In the genomic region with DNA sequence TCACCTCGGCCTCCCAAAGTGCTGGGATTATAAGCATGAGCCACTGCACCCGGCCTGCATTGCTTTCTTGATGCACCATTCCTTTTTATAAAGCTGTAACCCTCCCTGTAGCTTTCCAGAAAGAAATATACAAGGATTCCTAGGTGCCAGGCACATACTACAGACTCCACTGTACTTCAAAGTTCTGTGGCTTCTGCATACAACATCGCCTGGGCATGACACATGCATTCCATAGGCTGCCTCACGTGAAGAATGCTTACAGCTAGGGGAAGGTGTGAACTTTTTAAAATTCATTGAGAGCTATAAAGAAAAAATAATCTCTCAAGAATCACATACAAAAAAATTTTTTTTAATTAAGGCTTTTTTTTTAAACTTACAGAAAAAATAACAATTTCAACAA, we compare ENCODE assay signal across 15 cellular contexts.
"Had no signal": no experiment of that assay in that cellular context is flagged by ENCODE, and none has a peak within 500 bp of the region (broad histone marks: within the 10 kb centered on the region; RNA-seq: fewer than 3 reads in every experiment).

No MANE protein-coding gene starts in this region.

- H3K9me3 ChIP-seq: body of pancreas, lower lobe of right lung, tibial artery had no signal

- ATAC-seq: activated T-helper 17 cell treated with anti-CD3 and anti-CD28 coated beads, Interleukin-2, amount 50 U/mL, for 72 hours; body of pancreas; esophagus mucosa; lower lobe of right lung; naive thymus-derived CD4-positive, alpha-beta T cell; right cardiac atrium had no signal

- H3K27me3 ChIP-seq: body of pancreas, tibial artery had no signal

- DNase-seq: activated B cell treated with CpG ODN at 0.5 μM for 24 hours; activated CD4-positive, alpha-beta T cell treated with anti-CD3 and anti-CD28 coated beads, Interleukin-2, amount 10 ng/mL, durations not matched to agents 24 days and 14 days; activated CD8-positive, alpha-beta memory T cell treated with anti-CD3 and anti-CD28 coated beads for 24 hours; activated naive CD4-positive, alpha-beta T cell treated with anti-CD3 and anti-CD28 coated beads for 36 hours; body of pancreas; cerebellar nuclear complex; endodermal cell; glutamatergic neuron; lower lobe of right lung; naive thymus-derived CD4-positive, alpha-beta T cell; right cardiac atrium; small intestine; tibial artery had no signal

- H3K27ac ChIP-seq: body of pancreas, lower lobe of right lung, tibial artery had no signal

- H3K36me3 ChIP-seq: lower lobe of right lung, tibial artery had no signal

- H3K4me3 ChIP-seq: body of pancreas, lower lobe of right lung, tibial artery had no signal
